26 cellular contexts compared by ENCODE assay signal in the genomic region with DNA sequence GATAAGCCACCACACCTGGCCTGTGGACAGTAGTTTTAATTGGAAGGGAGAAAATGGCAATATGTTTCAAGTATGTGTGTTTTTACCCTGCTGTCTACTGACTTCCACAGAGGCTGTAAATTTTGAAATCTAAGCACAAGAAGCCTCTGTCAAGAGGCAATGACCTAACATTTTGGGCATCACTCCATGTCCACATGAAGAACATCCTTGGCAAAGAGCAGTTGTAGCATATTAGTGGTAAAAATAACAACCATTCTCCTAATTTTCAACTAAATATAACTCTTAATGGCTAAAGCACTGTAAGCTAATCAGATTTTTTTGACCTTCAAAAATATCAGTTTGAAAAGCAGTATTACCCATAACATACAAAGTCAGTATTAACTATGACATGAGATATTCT.
DNase-seq lines count a peak whose midpoint lies in the region; ATAC-seq and TF ChIP-seq lines count a peak whose summit lies in the region.
"Had no signal": no experiment of that assay in that cellular context is flagged by ENCODE, and none has a peak within 500 bp of the region (broad histone marks: within the 10 kb centered on the region; RNA-seq: fewer than 3 reads in every experiment).

No MANE protein-coding gene starts in this region.

- H3K4me3 ChIP-seq in left ventricle myocardium inferior, result no peak overlapping the region
- H3K4me3 ChIP-seq: ascending aorta; BLaER1 treated with 17β-estradiol and CSF1 and Interleukin-3, amounts not matched to agents 10 nM and 100 nM; cardiac muscle cell; SK-N-MC; tibial artery had no signal

- ATAC-seq in sciatic nerve (peak; percentile 82), HG03565 (IDR thresholded peaks at IDR 0.05; ENCODE audit: unreplicated experiment) (no peak), GM18867 (IDR thresholded peaks at IDR 0.05; ENCODE audit: unreplicated experiment) (no peak)
- ATAC-seq: activated CD8-positive, alpha-beta T cell treated with anti-CD3 and anti-CD28 coated beads, Interleukin-2, amount 10 ng/mL, durations not matched to agents 7 days and 5 days had no signal

- H3K36me3 ChIP-seq in left ventricle myocardium inferior, result no peaks in the 10 kb centered on the region
- H3K36me3 ChIP-seq: ascending aorta, cardiac muscle cell, tibial artery had no signal

- no peak for TF ChIP-seq CTCF in left ventricle myocardium inferior (IDR thresholded peaks at IDR 0.05; ENCODE audit: borderline replicate concordance)

- peaks cover 25% of the 10 kb centered on the region for H3K4me1 ChIP-seq in left ventricle myocardium inferior
- H3K4me1 ChIP-seq: ascending aorta, tibial artery had no signal

- H3K9me3 ChIP-seq in left ventricle myocardium inferior (replicated peaks), result no peaks in the 10 kb centered on the region
- H3K9me3 ChIP-seq: ascending aorta, tibial artery had no signal

- intact Hi-C loops in left ventricle myocardium inferior (cut with micrococcal nuclease) (no loop called here), sciatic nerve (cut with DNase I) (no loop called here)

- H3K27me3 ChIP-seq in left ventricle myocardium inferior (ENCODE audit: low read depth), result no peaks in the 10 kb centered on the region
- H3K27me3 ChIP-seq: ascending aorta; BLaER1 treated with 17β-estradiol and CSF1 and Interleukin-3, amounts not matched to agents 10 nM and 100 nM; cardiac muscle cell; tibial artery had no signal

- H3K27ac ChIP-seq in caudate nucleus (ENCODE audit: low read depth, low read length) (peak overlapping the region; percentile 67), left ventricle myocardium inferior (replicated peaks) (peak overlapping the region; percentile 6)
- H3K27ac ChIP-seq: ascending aorta; BLaER1 treated with 17β-estradiol and CSF1 and Interleukin-3, amounts not matched to agents 10 nM and 100 nM; cardiac muscle cell; KMS-11; SK-N-MC; tibial artery had no signal

- DNase-seq in Ammon's horn (ENCODE audit: low spot score) (peak; percentile 67), caudate nucleus (lab: John Stamatoyannopoulos, UW) (peak in 4 of 61 donors; percentile 6 to 29 (median 9)), left ventricle myocardium inferior (no peak), sciatic nerve (ENCODE audit: low spot score) (no peak), KG1 (lab: John Stamatoyannopoulos, UW) (no peak)
- DNase-seq: ACHN; activated CD4-positive, alpha-beta T cell treated with anti-CD3 and anti-CD28 coated beads for 1 hour; activated CD8-positive, alpha-beta T cell treated with anti-CD3 and anti-CD28 coated beads, Interleukin-2, amount 10 ng/mL, durations not matched to agents 7 days and 5 days; activated T-cell treated with anti-CD3 and anti-CD28 coated beads for 4 hours; GF-D8; glutamatergic neuron; MM.1S; NCI-H1417; NCI-H2081 treated with DMSO at 0.1 percent for 48 hours; NCI-H226; NCI-H69; stimulated activated naive CD4-positive, alpha-beta T cell treated with Interleukin-2 at 50 U/mL for 16 hours; T-helper 2 cell; tibial artery had no signal
